In genomic region chr12:123548107-123548506, GRCh38 we compare ENCODE assay signal across 25 cellular contexts.
"Had no signal": no experiment of that assay in that cellular context is flagged by ENCODE, and none has a peak within 500 bp of the region (broad histone marks: within the 10 kb centered on the region; RNA-seq: fewer than 3 reads in every experiment).

No MANE protein-coding gene starts in this region.

- H3K4me3 Mint-ChIP-seq: dendritic cell treated with granulocyte-macrophage colony-stimulating factor and Interleukin-4, amounts not matched to agents 40 ng/mL and 50 ng/mL, for 4 days; effector memory CD8-positive, alpha-beta T cell; endodermal cell had no signal

- DNase-seq: colonic mucosa; cortex of kidney; dermis blood vessel endothelial cell; dorsolateral prefrontal cortex; effector CD4-positive, alpha-beta T cell; effector CD8-positive, alpha-beta T cell; effector memory CD4-positive, alpha-beta T cell; effector memory CD8-positive, alpha-beta T cell; endodermal cell; erythroblast; esophagus squamous epithelium; foreskin fibroblast; foreskin keratinocyte; foreskin melanocyte; gastrocnemius medialis; glutamatergic neuron; head of caudate nucleus; heart left ventricle; heart right ventricle had no signal

- H3K36me3 ChIP-seq: colonic mucosa, esophagus muscularis mucosa, esophagus squamous epithelium, gastrocnemius medialis, gastroesophageal sphincter, heart left ventricle, heart right ventricle had no signal

- H3K27ac ChIP-seq: colonic mucosa, coronary artery, dorsolateral prefrontal cortex, epithelial cell of prostate, esophagus muscularis mucosa, esophagus squamous epithelium, foreskin keratinocyte, gastrocnemius medialis, gastroesophageal sphincter, heart left ventricle, heart right ventricle had no signal

- H3K9me3 Mint-ChIP-seq: dendritic cell treated with granulocyte-macrophage colony-stimulating factor and Interleukin-4, amounts not matched to agents 40 ng/mL and 50 ng/mL, for 4 days; effector memory CD8-positive, alpha-beta T cell; endodermal cell had no signal

- H3K27ac Mint-ChIP-seq: dendritic cell treated with granulocyte-macrophage colony-stimulating factor and Interleukin-4, amounts not matched to agents 40 ng/mL and 50 ng/mL, for 4 days; endodermal cell had no signal

- H3K4me1 Mint-ChIP-seq: endodermal cell had no signal

- ATAC-seq: effector memory CD8-positive, alpha-beta T cell; esophagus mucosa; foreskin keratinocyte; gastrocnemius medialis; gastroesophageal sphincter; heart left ventricle; heart right ventricle had no signal

- H3K4me3 ChIP-seq: colonic mucosa, coronary artery, dorsolateral prefrontal cortex, esophagus muscularis mucosa, esophagus squamous epithelium, gastrocnemius medialis, gastroesophageal sphincter, heart left ventricle, heart right ventricle had no signal

- H3K27me3 ChIP-seq: colonic mucosa, dorsolateral prefrontal cortex, esophagus muscularis mucosa, esophagus squamous epithelium, foreskin keratinocyte, gastrocnemius medialis, gastroesophageal sphincter, heart left ventricle, heart right ventricle had no signal

- H3K4me1 ChIP-seq: colonic mucosa, esophagus muscularis mucosa, esophagus squamous epithelium, gastrocnemius medialis, gastroesophageal sphincter, heart left ventricle, heart right ventricle had no signal

- H3K9me3 ChIP-seq: colonic mucosa, esophagus muscularis mucosa, gastrocnemius medialis, gastroesophageal sphincter, heart left ventricle had no signal
